Comparison of ENCODE assay signal across 8 cellular contexts in the genomic region with DNA sequence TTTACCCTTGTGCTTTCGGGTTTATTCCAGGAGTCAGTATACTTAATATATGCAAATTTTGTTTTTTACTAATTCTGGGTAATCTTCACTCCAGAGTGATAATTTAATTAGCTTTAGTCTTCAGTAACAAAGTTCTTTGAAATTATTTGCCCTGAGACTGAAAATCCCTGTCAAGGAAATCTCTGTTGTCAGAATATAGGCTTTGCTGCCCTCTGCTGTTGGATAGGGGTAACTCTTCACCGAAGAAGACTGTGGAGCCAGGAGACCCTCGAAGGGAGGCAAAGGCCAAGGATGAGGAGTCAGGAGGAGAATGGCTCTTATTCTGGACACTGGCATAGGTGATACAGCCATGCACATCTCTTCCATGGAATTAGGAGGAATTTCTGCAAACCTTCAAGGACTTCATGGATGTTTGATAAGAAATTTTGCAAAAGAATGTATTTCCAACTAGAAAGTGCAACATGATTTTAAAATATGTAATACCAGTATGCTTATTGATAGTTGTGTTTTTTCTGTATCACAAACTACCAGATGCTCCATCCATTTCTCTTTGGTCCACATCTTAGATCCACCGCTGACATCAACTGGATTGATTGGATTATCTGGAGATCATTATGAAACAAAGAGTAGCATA.
A peak's percentile ranks its signal among the peaks of the same experiment; 100 is the strongest.
DNase-seq lines count a peak whose midpoint lies in the region; ATAC-seq and TF ChIP-seq lines count a peak whose summit lies in the region.

No MANE protein-coding gene starts in this region.

- H3K4me3 Mint-ChIP-seq in endothelial cell (ENCODE audit: unreplicated experiment) = no peak overlapping the region

- no peak overlapping the region for H3K27ac Mint-ChIP-seq in endothelial cell (ENCODE audit: unreplicated experiment)

- H3K27me3 Mint-ChIP-seq in endothelial cell (ENCODE audit: unreplicated experiment) = no peaks in the 10 kb centered on the region

- H3K36me3 Mint-ChIP-seq in endothelial cell (ENCODE audit: low read depth, unreplicated experiment) = no peaks in the 10 kb centered on the region

- intact Hi-C loops in Right ventricle myocardium inferior (cut with DNase I) = loop anchor here (1.0 kb wide), 1 partner anchor 527 kb away; no protein-coding TSS in a partner anchor
- intact Hi-C loops in cardiac septum (cut with DNase I) = loop anchor here (2.0 to 10.0 kb wide), 2 partner anchors 203 to 521 kb away; no protein-coding TSS in a partner anchor

- peak; percentile 42 for ATAC-seq in Right ventricle myocardium inferior
- peak; percentile 79 for ATAC-seq in GM21825 (IDR thresholded peaks at IDR 0.05; ENCODE audit: unreplicated experiment)

- no peaks in the 10 kb centered on the region for H3K9me3 Mint-ChIP-seq in endothelial cell (ENCODE audit: unreplicated experiment)

- no peak for DNase-seq in Right ventricle myocardium inferior (ENCODE audit: missing footprints)
- DNase-seq in cardiac septum (ENCODE audit: low spot score) = no peak
- peak; percentile 2 for DNase-seq in KG1 (lab: John Stamatoyannopoulos, UW)
- DNase-seq in RPMI8226 = peak; percentile 56
- DNase-seq in endothelial cell (ENCODE audit: low spot score) = peak; percentile 52
- peak; percentile 43 for DNase-seq in midbrain (lab: John Stamatoyannopoulos, UW)
- DNase-seq in effector CD8-positive, alpha-beta T cell (lab: John Stamatoyannopoulos, UW) = no peak

- peaks cover 10% of the 10 kb centered on the region for H3K4me1 Mint-ChIP-seq in endothelial cell (ENCODE audit: unreplicated experiment)

- TF ChIP-seq CTCF in endothelial cell (IDR thresholded peaks at IDR 0.05; ENCODE audit: unreplicated experiment) = peak; percentile 89

Comparison
In these comparisons a context has a peak if more than half of its experiments do, and no peak if none do; other contexts are left out.
1. DNase-seq: peak in KG1 (single experiment), RPMI8226 (single experiment), endothelial cell (single experiment) and midbrain (single experiment); none in Right ventricle myocardium inferior (single experiment), cardiac septum (single experiment) and effector CD8-positive, alpha-beta T cell (single experiment).